ENCODE assay signal across 8 cellular contexts in genomic region chr13:24922390-24923304, GRCh38.
DNase-seq lines count a peak whose midpoint lies in the region; ATAC-seq and TF ChIP-seq lines count a peak whose summit lies in the region.

No MANE protein-coding gene starts in this region.

- no peaks in the 10 kb centered on the region for H3K36me3 ChIP-seq in upper lobe of right lung

- peak overlapping the region; percentile 95 for H3K4me3 ChIP-seq in upper lobe of right lung

- in situ Hi-C loops in GM13977 (cut with MboI; ENCODE audit: low pct_unique_long_range_greater_than_20kb, low sequenced_read_pairs, unreplicated experiment), result no loop called here

- no peaks in the 10 kb centered on the region for H3K27me3 ChIP-seq in upper lobe of right lung

- peak overlapping the region; percentile 98 for H3K27ac ChIP-seq in upper lobe of right lung

- H3K9me3 ChIP-seq in upper lobe of right lung, result no peaks in the 10 kb centered on the region

- TF ChIP-seq CTCF in GM13977 (IDR thresholded peaks at IDR 0.05; ENCODE audit: extremely low read depth, insufficient read depth, missing control alignments) (no peak), upper lobe of right lung (IDR thresholded peaks at IDR 0.05) (peak; percentile 18)

- intact Hi-C loops in left cardiac atrium (cut with DNase I), result no loop called here
- intact Hi-C loops in posterior vena cava (cut with DNase I), result no loop called here
- intact Hi-C loops in upper lobe of right lung (cut with DNase I), result no loop called here

- peaks cover 6% of the 10 kb centered on the region for H3K4me1 ChIP-seq in upper lobe of right lung

- DNase-seq in GM13977 (ENCODE audit: low spot score) (peak; percentile 92), NCI-H146 treated with DMSO at 0.1 percent for 48 hours (lab: John Stamatoyannopoulos, UW; ENCODE audit: unreplicated experiment) (peak; percentile 92), T-helper 1 cell (peak; percentile 82 to 98 (median 89)), amniotic stem cell (lab: John Stamatoyannopoulos, UW) (peak; percentile 94), left cardiac atrium (peak; percentile 99), posterior vena cava (ENCODE audit: low spot score) (peak; percentile 100), upper lobe of right lung (peak; percentile 99)

- ATAC-seq in HG02852 (IDR thresholded peaks at IDR 0.05; ENCODE audit: unreplicated experiment), result peak; percentile 93
- ATAC-seq in left cardiac atrium, result peak; percentile 100
- peak; percentile 100 for ATAC-seq in upper lobe of right lung

Comparison
In these comparisons a context has a peak if more than half of its experiments do, and no peak if none do; other contexts are left out.
1. Peak in every context shown above with its lines: DNase-seq, ATAC-seq, H3K4me3 ChIP-seq and H3K27ac ChIP-seq.